ENCODE assay signal across 16 cellular contexts in genomic region chr22:46350646-46351045, GRCh38. TPM values are rescaled to one million over a fixed set of nuclear protein-coding genes. Genes with fewer than 3 reads are reported as not detected.
DNase-seq lines count a peak whose midpoint lies in the region; TF ChIP-seq lines count a peak whose summit lies in the region.
"Had no signal": no experiment of that assay in that cellular context is flagged by ENCODE, and none has a peak within 500 bp of the region (broad histone marks: within the 10 kb centered on the region; RNA-seq: fewer than 3 reads in every experiment).

No MANE protein-coding gene starts in this region.

- intact Hi-C loops in Calu3 (cut with micrococcal nuclease; ENCODE audit: unreplicated experiment) = no loop called here
- intact Hi-C loops in A673 (cut with micrococcal nuclease; ENCODE audit: unreplicated experiment) = no loop called here

- no peak overlapping the region for H2BK120ac ChIP-seq in neuronal stem cell (ENCODE audit: low read depth, low read length)

- H3K27ac ChIP-seq in angular gyrus (ENCODE audit: low read depth, low read length) (peak overlapping the region; percentile 50), neuronal stem cell (replicated peaks; ENCODE audit: low read length) (no peak overlapping the region), A673 (ENCODE audit: low read depth, low read length, poor library complexity, severe bottlenecking) (no peak overlapping the region)

- no peak overlapping the region for H3K18ac ChIP-seq in neuronal stem cell (ENCODE audit: low read length)

- H3K79me1 ChIP-seq in neuronal stem cell (ENCODE audit: low read depth, low read length) = peaks cover 7% of the 10 kb centered on the region

- no CpG with 5 or more reads among the region's 20 CpGs for whole genome bisulfite sequencing in neuronal stem cell (ENCODE audit: extremely low coverage in 2 of 2, insufficient read length in 2 of 2, insufficient replicate concordance in 1 of 2), 2 donors

- H3K14ac ChIP-seq in neuronal stem cell (ENCODE audit: low read length) = no peak overlapping the region

- no peak overlapping the region for H2AFZ ChIP-seq in neuronal stem cell (ENCODE audit: low read length)

- H3K9me3 ChIP-seq in neuronal stem cell (replicated peaks in 1 of 2; ENCODE audit: control insufficient read depth in 2 of 2, insufficient read depth in 1 of 2, low read depth in 1 of 2, low read length in 2 of 2) (no peaks in the 10 kb centered on the region), A673 (ENCODE audit: low read depth, low read length, poor library complexity, severe bottlenecking) (no peaks in the 10 kb centered on the region)

- BruUV-seq in Calu3 (replicated peaks; lab: Mats Ljungman, UMichigan) = no TSS peak
- BruUV-seq in A673 (replicated peaks; lab: Mats Ljungman, UMichigan) = no TSS peak

- H3K4me3 ChIP-seq in neuronal stem cell (ENCODE audit: low read length in 2 of 2) (peak overlapping the region in 1 of 2 donors; percentile 3), A673 (ENCODE audit: low read depth, low read length, poor library complexity, severe bottlenecking) (no peak overlapping the region)

- CTCF ChIA-PET in Calu3 (lab: Charles Lee) = no interaction called here
- CTCF ChIA-PET in A673 (lab: Charles Lee) = no interaction called here

- H2BK15ac ChIP-seq in neuronal stem cell (ENCODE audit: low read length) = no peak overlapping the region

- no peak overlapping the region for H2BK5ac ChIP-seq in neuronal stem cell (ENCODE audit: low read length)

- H3K4me3 Mint-ChIP-seq in Calu3 (ENCODE audit: low read depth, unreplicated experiment) (no peak overlapping the region), endothelial cell (ENCODE audit: unreplicated experiment) (peak overlapping the region; percentile 47)
- H3K4me3 Mint-ChIP-seq: CD4-positive, CD25-positive, alpha-beta regulatory T cell had no signal

- H3K36me3 Mint-ChIP-seq in Calu3 (ENCODE audit: insufficient read depth, unreplicated experiment) (peaks cover 77% of the 10 kb centered on the region), endothelial cell (ENCODE audit: low read depth, unreplicated experiment) (peaks cover 41% of the 10 kb centered on the region)

- H4K91ac ChIP-seq in neuronal stem cell (ENCODE audit: low read depth, low read length, poor library complexity) = no peak overlapping the region

- no peak overlapping the region for H4K8ac ChIP-seq in neuronal stem cell (ENCODE audit: low read depth, low read length)

- no peak for DNase-seq in Calu3
- no peak for DNase-seq in endothelial cell (ENCODE audit: low spot score)
- DNase-seq in neuronal stem cell (ENCODE audit: low spot score) = no peak
- no peak for DNase-seq in DMS153 (lab: John Stamatoyannopoulos, UW)
- DNase-seq in A673 (ENCODE audit: low spot score) = no peak
- DNase-seq in KG1 (lab: John Stamatoyannopoulos, UW) = no peak
- no peak for DNase-seq in T-helper 1 cell
- DNase-seq: CD4-positive, CD25-positive, alpha-beta regulatory T cell; GOT3; IMR-90; NCI-H1105 treated with DMSO at 0.1 percent for 48 hours; NCI-H2081; NCI-H446 treated with DMSO at 0.1 percent for 48 hours; NCI-H526 treated with DMSO at 0.1 percent for 48 hours; OCI-M1 had no signal

- peak overlapping the region; percentile 77 for H3K23ac ChIP-seq in neuronal stem cell (ENCODE audit: low read depth, low read length, poor library complexity)

- POLR2A ChIA-PET in A673 (lab: Charles Lee; ENCODE audit: low non-redundant PET) = no interaction called here

- H3K27me3 ChIP-seq in neuronal stem cell (ENCODE audit: control insufficient read depth in 3 of 3, insufficient read depth in 3 of 3, low read depth in 1 of 3, low read length in 3 of 3) (no peaks in the 10 kb centered on the region), A673 (replicated peaks; ENCODE audit: insufficient read depth, low read depth, low read length, poor library complexity) (no peaks in the 10 kb centered on the region)

- no peak for TF ChIP-seq CTCF in Calu3 (IDR thresholded peaks at IDR 0.05; ENCODE audit: unreplicated experiment)
- no peak for TF ChIP-seq CTCF in endothelial cell (IDR thresholded peaks at IDR 0.05; ENCODE audit: unreplicated experiment)
- TF ChIP-seq CTCF in A673 (conservative IDR thresholded peaks at IDR 0.05; ENCODE audit: low read depth, low read length) = no peak

- H3K9me3 Mint-ChIP-seq in Calu3 (ENCODE audit: low read depth, unreplicated experiment) (no peaks in the 10 kb centered on the region), endothelial cell (ENCODE audit: unreplicated experiment) (no peaks in the 10 kb centered on the region)
- H3K9me3 Mint-ChIP-seq: CD4-positive, CD25-positive, alpha-beta regulatory T cell had no signal

- H2BK12ac ChIP-seq in neuronal stem cell (ENCODE audit: low read length) = no peak overlapping the region

- H3K27me3 Mint-ChIP-seq in Calu3 (ENCODE audit: unreplicated experiment) (no peaks in the 10 kb centered on the region), endothelial cell (ENCODE audit: unreplicated experiment) (peaks cover 11% of the 10 kb centered on the region)
- H3K27me3 Mint-ChIP-seq: CD4-positive, CD25-positive, alpha-beta regulatory T cell had no signal

- no peak overlapping the region for H2AK5ac ChIP-seq in neuronal stem cell (ENCODE audit: low read depth, low read length)

- H3K27ac Mint-ChIP-seq in Calu3 (ENCODE audit: unreplicated experiment) (peak overlapping the region; percentile 9), endothelial cell (ENCODE audit: unreplicated experiment) (no peak overlapping the region)
- H3K27ac Mint-ChIP-seq: CD4-positive, CD25-positive, alpha-beta regulatory T cell had no signal

- H3K4me1 ChIP-seq in neuronal stem cell (ENCODE audit: control insufficient read depth in 2 of 2, insufficient read depth in 1 of 2, low read depth in 1 of 2, low read length in 2 of 2) (no peaks in the 10 kb centered on the region), A673 (ENCODE audit: insufficient read depth, low read length, poor library complexity, severe bottlenecking) (peaks cover 12% of the 10 kb centered on the region)

- no peak overlapping the region for H3K4me2 ChIP-seq in neuronal stem cell (ENCODE audit: insufficient read depth, low read length, poor library complexity, severe bottlenecking)

- H3K4me1 Mint-ChIP-seq in Calu3 (ENCODE audit: low read depth, unreplicated experiment) (peaks cover 8% of the 10 kb centered on the region), endothelial cell (ENCODE audit: unreplicated experiment) (no peaks in the 10 kb centered on the region)

- H3K36me3 ChIP-seq in neuronal stem cell (replicated peaks in 1 of 2; ENCODE audit: control insufficient read depth in 2 of 2, insufficient read depth in 2 of 2, low read length in 2 of 2) = peaks cover 59 to 98% of the 10 kb centered on the region in 2 donors
- peaks cover 64% of the 10 kb centered on the region for H3K36me3 ChIP-seq in A673 (ENCODE audit: insufficient read depth, low read length, poor library complexity, severe bottlenecking)

- H3K4ac ChIP-seq in neuronal stem cell (ENCODE audit: low read length) = no peak overlapping the region

- no peak overlapping the region for H3K9ac ChIP-seq in neuronal stem cell (ENCODE audit: low read depth, low read length, poor library complexity)

RNA-seq across cellular contexts. Expression of gene TRMU, which starts 15.1 kb away (rescaled TPM):
- total RNA-seq in Calu3 (2022) (74.8 and 79.6 TPM in 2 replicates), endothelial cell (ENCODE audit: unreplicated experiment) (41.5 TPM), A673 (2021) (83.0 and 90.1 TPM in 2 replicates)
- 30.9 TPM for polyA plus RNA-seq in neuronal stem cell (2013, experiment 1 of 2)
- polyA plus RNA-seq in neuronal stem cell (2013, experiment 2 of 2) = 33.3 TPM

RNA-seq across cellular contexts. Expression of gene GTSE1, which starts 54.0 kb away (rescaled TPM):
- total RNA-seq in Calu3 (2022) (48.0 and 53.5 TPM in 2 replicates), endothelial cell (ENCODE audit: unreplicated experiment) (8.2 TPM), A673 (2021) (87.3 and 88.1 TPM in 2 replicates)
- polyA plus RNA-seq in neuronal stem cell (2013, experiment 1 of 2) = 50.8 TPM
- polyA plus RNA-seq in neuronal stem cell (2013, experiment 2 of 2) = 52.2 TPM
